In the genomic region with DNA sequence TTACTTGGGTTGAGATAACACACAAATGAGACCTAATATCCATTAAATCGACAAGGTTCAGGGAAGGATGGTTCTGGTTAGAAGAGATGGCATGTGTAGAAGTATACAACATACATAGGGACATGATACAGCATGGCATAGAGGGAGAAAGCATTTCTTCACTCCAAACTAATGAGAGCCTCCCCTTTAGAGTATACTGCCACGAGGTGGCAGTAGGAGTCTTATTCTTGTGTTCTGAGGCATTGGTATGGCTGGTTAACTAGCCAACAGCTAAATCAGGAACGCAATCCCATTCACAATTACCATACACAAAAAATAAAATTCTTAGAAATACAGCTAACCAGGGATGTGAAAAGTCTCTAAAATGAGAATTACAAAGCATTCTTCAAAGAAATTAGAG, we compare ENCODE assay signal across 1 cellular context.
TF ChIP-seq lines count a peak whose summit lies in the region.

No MANE protein-coding gene starts in this region.

TF ChIP-seq in WTC11, 78 proteins besides CTCF, POLR2A, EP300 and RAD21 (continued from another document):
- TF ChIP-seq, protein P1, sequence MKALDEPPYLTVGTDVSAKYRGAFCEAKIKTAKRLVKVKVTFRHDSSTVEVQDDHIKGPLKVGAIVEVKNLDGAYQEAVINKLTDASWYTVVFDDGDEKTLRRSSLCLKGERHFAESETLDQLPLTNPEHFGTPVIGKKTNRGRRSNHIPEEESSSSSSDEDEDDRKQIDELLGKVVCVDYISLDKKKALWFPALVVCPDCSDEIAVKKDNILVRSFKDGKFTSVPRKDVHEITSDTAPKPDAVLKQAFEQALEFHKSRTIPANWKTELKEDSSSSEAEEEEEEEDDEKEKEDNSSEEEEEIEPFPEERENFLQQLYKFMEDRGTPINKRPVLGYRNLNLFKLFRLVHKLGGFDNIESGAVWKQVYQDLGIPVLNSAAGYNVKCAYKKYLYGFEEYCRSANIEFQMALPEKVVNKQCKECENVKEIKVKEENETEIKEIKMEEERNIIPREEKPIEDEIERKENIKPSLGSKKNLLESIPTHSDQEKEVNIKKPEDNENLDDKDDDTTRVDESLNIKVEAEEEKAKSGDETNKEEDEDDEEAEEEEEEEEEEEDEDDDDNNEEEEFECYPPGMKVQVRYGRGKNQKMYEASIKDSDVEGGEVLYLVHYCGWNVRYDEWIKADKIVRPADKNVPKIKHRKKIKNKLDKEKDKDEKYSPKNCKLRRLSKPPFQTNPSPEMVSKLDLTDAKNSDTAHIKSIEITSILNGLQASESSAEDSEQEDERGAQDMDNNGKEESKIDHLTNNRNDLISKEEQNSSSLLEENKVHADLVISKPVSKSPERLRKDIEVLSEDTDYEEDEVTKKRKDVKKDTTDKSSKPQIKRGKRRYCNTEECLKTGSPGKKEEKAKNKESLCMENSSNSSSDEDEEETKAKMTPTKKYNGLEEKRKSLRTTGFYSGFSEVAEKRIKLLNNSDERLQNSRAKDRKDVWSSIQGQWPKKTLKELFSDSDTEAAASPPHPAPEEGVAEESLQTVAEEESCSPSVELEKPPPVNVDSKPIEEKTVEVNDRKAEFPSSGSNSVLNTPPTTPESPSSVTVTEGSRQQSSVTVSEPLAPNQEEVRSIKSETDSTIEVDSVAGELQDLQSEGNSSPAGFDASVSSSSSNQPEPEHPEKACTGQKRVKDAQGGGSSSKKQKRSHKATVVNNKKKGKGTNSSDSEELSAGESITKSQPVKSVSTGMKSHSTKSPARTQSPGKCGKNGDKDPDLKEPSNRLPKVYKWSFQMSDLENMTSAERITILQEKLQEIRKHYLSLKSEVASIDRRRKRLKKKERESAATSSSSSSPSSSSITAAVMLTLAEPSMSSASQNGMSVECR (CRISPR knock-in tag; IDR thresholded peaks at IDR 0.05; ENCODE audit: borderline replicate concordance) = no peak
- TF ChIP-seq ZNF425 (CRISPR knock-in tag; conservative IDR thresholded peaks at IDR 0.05) = no peak
